In the genomic region with DNA sequence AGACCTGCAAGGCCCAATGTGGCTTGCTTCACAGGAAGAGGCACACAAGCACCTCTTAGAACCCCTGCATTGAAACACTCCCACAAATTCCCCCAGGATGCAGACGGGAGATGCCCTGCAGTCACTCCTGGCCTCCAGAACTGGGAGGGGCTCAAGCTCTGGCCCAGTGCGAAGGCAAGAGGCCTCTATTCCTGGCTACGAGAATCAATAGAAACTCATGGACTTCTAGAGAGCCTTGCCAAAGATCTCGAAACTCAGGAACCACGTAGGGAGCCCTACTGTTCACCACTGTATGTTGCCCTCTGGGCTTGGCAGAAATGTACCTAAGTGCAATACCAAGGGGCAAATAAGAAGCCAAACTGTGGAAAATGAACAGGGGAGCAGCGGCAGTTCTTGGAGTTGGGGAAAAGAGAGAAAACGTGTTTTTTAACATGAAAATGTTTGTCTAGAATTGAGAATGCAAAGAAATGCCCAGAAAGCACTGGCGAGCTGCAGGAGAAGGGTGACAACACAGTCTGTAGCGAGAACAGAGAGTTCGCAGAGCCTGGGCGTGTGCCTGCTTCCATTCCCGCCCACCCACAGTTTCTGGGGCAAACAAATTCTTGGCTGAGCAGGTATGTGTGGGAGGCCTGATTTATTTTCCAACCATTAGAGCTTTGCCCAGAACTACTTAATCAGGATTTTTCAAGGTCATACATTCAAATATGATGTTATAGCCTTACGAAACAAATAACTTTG, we compare ENCODE assay signal across 9 cellular contexts.
A peak's percentile ranks its signal among the peaks of the same experiment; 100 is the strongest.
DNase-seq lines count a peak whose midpoint lies in the region; ATAC-seq and TF ChIP-seq lines count a peak whose summit lies in the region.
"Had no signal": no experiment of that assay in that cellular context is flagged by ENCODE, and none has a peak within 500 bp of the region (broad histone marks: within the 10 kb centered on the region; RNA-seq: fewer than 3 reads in every experiment).

No MANE protein-coding gene starts in this region.

- no peaks in the 10 kb centered on the region for H3K9me3 ChIP-seq in IMR-90 (ENCODE audit: control insufficient read depth, insufficient read depth, low read length)

- H3K36me3 Mint-ChIP-seq in stimulated activated effector memory CD8-positive, alpha-beta T cell treated with anti-CD3 and anti-CD28 coated beads, Interleukin-12 subunit alpha, Interleukin-12 subunit beta, amount 100 ng/mL, for 72 hours: peaks cover 33% of the 10 kb centered on the region

- DNase-seq in IMR-90: no peak
- DNase-seq in amygdala (lab: John Stamatoyannopoulos, UW): peak in 35 of 56 donors; percentile 10 to 67 (median 39)
- peak; percentile 67 for DNase-seq in left kidney (ENCODE audit: low read depth, low spot score)
- peak in 1 of 2 donors; percentile 46 for DNase-seq in stimulated activated effector memory CD8-positive, alpha-beta T cell treated with anti-CD3 and anti-CD28 coated beads, Interleukin-12 subunit alpha, Interleukin-12 subunit beta, amount 100 ng/mL, for 72 hours (ENCODE audit: low spot score in 2 of 2)
- DNase-seq in NCI-H128 (lab: John Stamatoyannopoulos, UW; ENCODE audit: unreplicated experiment): no peak
- DNase-seq in H4 (ENCODE audit: low spot score): no peak
- DNase-seq in KBM-7: no peak

- no peak overlapping the region for H2BK5ac ChIP-seq in IMR-90 (ENCODE audit: low read depth, low read length, poor library complexity, severe bottlenecking)

- no peak overlapping the region for H2AFZ ChIP-seq in IMR-90 (replicated peaks; ENCODE audit: low read length, poor library complexity)

- peak overlapping the region; percentile 50 for H3K4me3 Mint-ChIP-seq in stimulated activated effector memory CD8-positive, alpha-beta T cell treated with anti-CD3 and anti-CD28 coated beads, Interleukin-12 subunit alpha, Interleukin-12 subunit beta, amount 100 ng/mL, for 72 hours

- no peak overlapping the region for H3K23ac ChIP-seq in IMR-90 (ENCODE audit: low read depth, low read length)

- H4K8ac ChIP-seq in IMR-90 (ENCODE audit: low read depth in 2 of 2, low read length in 2 of 2): no peak overlapping the region

- H3K27ac Mint-ChIP-seq in stimulated activated effector memory CD8-positive, alpha-beta T cell treated with anti-CD3 and anti-CD28 coated beads, Interleukin-12 subunit alpha, Interleukin-12 subunit beta, amount 100 ng/mL, for 72 hours: peak overlapping the region; percentile 91

- CTCF ChIA-PET in IMR-90 (lab: Yijun Ruan, JAX): interaction anchor here (0.5 to 1.6 kb wide), 3 partner anchors 16 to 98 kb away, joined by 3 to 5 read pairs (median 4); no protein-coding TSS in a partner anchor

- H3K14ac ChIP-seq in IMR-90 (replicated peaks; ENCODE audit: low read depth, low read length): no peak overlapping the region; the same call in 1 of the 2 replicates

- dilution Hi-C loops in IMR-90 (cut with HindIII; ENCODE audit: low sequenced_read_pairs, unreplicated experiment): no loop called here

- no peak overlapping the region for H3K18ac ChIP-seq in IMR-90 (ENCODE audit: low read depth, low read length)

- peaks cover 34 to 64% of the 10 kb centered on the region in 2 experiments for H3K79me1 ChIP-seq in IMR-90 (ENCODE audit: low read depth in 1 of 2, low read length in 2 of 2)

- no peak for TF ChIP-seq POLR2A in IMR-90 (IDR thresholded peaks at IDR 0.05; ENCODE audit: low read depth, low read length)

- H3K4ac ChIP-seq in IMR-90 (ENCODE audit: low read depth, low read length): no peak overlapping the region; the same call in 1 of the 2 replicates

- H2BK15ac ChIP-seq in IMR-90 (ENCODE audit: low read depth, low read length): no peak overlapping the region

- H3K9me1 ChIP-seq in IMR-90 (ENCODE audit: insufficient read depth, low read length): peaks cover 14% of the 10 kb centered on the region; the same call in 1 of the 2 replicates

- no peak for ATAC-seq in IMR-90 (ENCODE audit: low read depth)
- no peak for ATAC-seq in stimulated activated effector memory CD8-positive, alpha-beta T cell treated with anti-CD3 and anti-CD28 coated beads, Interleukin-12 subunit alpha, Interleukin-12 subunit beta, amount 100 ng/mL, for 72 hours
- no peak for ATAC-seq in HG02798 (IDR thresholded peaks at IDR 0.05; ENCODE audit: poor library complexity, unreplicated experiment)

- BruUV-seq in IMR-90 (replicated peaks; lab: Mats Ljungman, UMichigan): no TSS peak

- H3K4me3 ChIP-seq in IMR-90 (ENCODE audit: insufficient read depth, low read depth, low read length): no peak overlapping the region
- H3K4me3 ChIP-seq: cardiac muscle cell had no signal

- no peak overlapping the region for H3K4me2 ChIP-seq in IMR-90 (ENCODE audit: low read depth, low read length)

- no peak overlapping the region for H4K5ac ChIP-seq in IMR-90 (ENCODE audit: low read depth, low read length)

- H3K27ac ChIP-seq in IMR-90 (ENCODE audit: insufficient read depth, low read length): no peak overlapping the region
- H3K27ac ChIP-seq: cardiac muscle cell had no signal

- H3K4me1 Mint-ChIP-seq in stimulated activated effector memory CD8-positive, alpha-beta T cell treated with anti-CD3 and anti-CD28 coated beads, Interleukin-12 subunit alpha, Interleukin-12 subunit beta, amount 100 ng/mL, for 72 hours: peaks cover 76% of the 10 kb centered on the region

- 92% methylated on average over 6 of the region's 13 CpGs; no CpG with 5 or more reads in 1 of the 2 experiments for WGBS in IMR-90 (ENCODE audit: extremely low coverage in 2 of 2, insufficient read length in 1 of 2), 2 experiments

- POLR2A ChIA-PET in IMR-90 (lab: Charles Lee; ENCODE audit: unreplicated experiment): no interaction called here

- H3K9me3 Mint-ChIP-seq in stimulated activated effector memory CD8-positive, alpha-beta T cell treated with anti-CD3 and anti-CD28 coated beads, Interleukin-12 subunit alpha, Interleukin-12 subunit beta, amount 100 ng/mL, for 72 hours: no peaks in the 10 kb centered on the region

- H2BK120ac ChIP-seq in IMR-90 (ENCODE audit: low read depth, low read length): no peak overlapping the region

- H4K91ac ChIP-seq in IMR-90 (ENCODE audit: insufficient read depth, low read depth, low read length): 0 out of 2 replicates have a peak overlapping the region, but pooled peaks have one; percentile 10

- no peak overlapping the region for H2AK9ac ChIP-seq in IMR-90 (replicated peaks; ENCODE audit: low read depth, low read length, poor library complexity)

- intact Hi-C loops in IMR-90 (cut with micrococcal nuclease): loop anchor here (2.0 kb wide), 1 partner anchor 28 kb away; no protein-coding TSS in a partner anchor

- H2BK20ac ChIP-seq in IMR-90 (ENCODE audit: low read depth, low read length): no peak overlapping the region

- TF ChIP-seq RAD21 in IMR-90 (IDR thresholded peaks at IDR 0.05; ENCODE audit: low read length): no peak

- no peak overlapping the region for H3K9ac ChIP-seq in IMR-90 (ENCODE audit: low read depth, low read length)

- peaks cover 2% of the 10 kb centered on the region; the same call in 1 of the 2 replicates for H3K36me3 ChIP-seq in IMR-90 (ENCODE audit: control insufficient read depth, insufficient read depth, low read length)
- H3K36me3 ChIP-seq: cardiac muscle cell had no signal

- no peaks in the 10 kb centered on the region for H3K27me3 ChIP-seq in IMR-90 (ENCODE audit: control insufficient read depth, insufficient read depth, low read length)
- H3K27me3 ChIP-seq: cardiac muscle cell had no signal

- TF ChIP-seq CTCF in IMR-90 (conservative IDR thresholded peaks at IDR 0.05; ENCODE audit: low read depth, low read length): no peak

- H4K20me1 ChIP-seq in IMR-90 (ENCODE audit: insufficient read depth, low read length): peaks cover 19% of the 10 kb centered on the region

- in situ Hi-C loops in IMR-90 (cut with MboI; ENCODE audit: low sequenced_read_pairs): no loop called here
- in situ Hi-C loops in KBM-7 (cut with MboI; ENCODE audit: low pct_unique_long_range_greater_than_20kb, low sequenced_read_pairs): no loop called here

- no peak overlapping the region for H3K56ac ChIP-seq in IMR-90 (ENCODE audit: extremely low read depth, insufficient read depth, low read length)

- H3K4me1 ChIP-seq in IMR-90 (ENCODE audit: control insufficient read depth, insufficient read depth, low read length): peaks cover 15% of the 10 kb centered on the region

- no peak overlapping the region; the same call in 1 of the 2 replicates for H2AK5ac ChIP-seq in IMR-90 (ENCODE audit: low read depth, low read length)

TF ChIP-seq in IMR-90, 13 proteins besides CTCF, POLR2A, EP300 and RAD21:
- TF ChIP-seq CHD1 (IDR thresholded peaks at IDR 0.05; ENCODE audit: low read depth, low read length) (no peak), FOS (IDR thresholded peaks at IDR 0.05; ENCODE audit: low read depth, low read length) (no peak), MAZ (IDR thresholded peaks at IDR 0.05; ENCODE audit: borderline replicate concordance, low read depth, low read length) (no peak), RCOR1 (IDR thresholded peaks at IDR 0.05; ENCODE audit: insufficient replicate concordance, low read length) (no peak)
- TF ChIP-seq, protein P1, sequence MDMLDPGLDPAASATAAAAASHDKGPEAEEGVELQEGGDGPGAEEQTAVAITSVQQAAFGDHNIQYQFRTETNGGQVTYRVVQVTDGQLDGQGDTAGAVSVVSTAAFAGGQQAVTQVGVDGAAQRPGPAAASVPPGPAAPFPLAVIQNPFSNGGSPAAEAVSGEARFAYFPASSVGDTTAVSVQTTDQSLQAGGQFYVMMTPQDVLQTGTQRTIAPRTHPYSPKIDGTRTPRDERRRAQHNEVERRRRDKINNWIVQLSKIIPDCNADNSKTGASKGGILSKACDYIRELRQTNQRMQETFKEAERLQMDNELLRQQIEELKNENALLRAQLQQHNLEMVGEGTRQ (IDR thresholded peaks at IDR 0.05; ENCODE audit: low read depth, low read length): no peak

Comparison
In these comparisons a context has a peak if more than half of its experiments do, and no peak if none do; other contexts are left out.
1. DNase-seq: peak in amygdala (35 of 56) and left kidney (single experiment); none in IMR-90 (single experiment), NCI-H128 (single experiment), H4 (single experiment) and KBM-7 (single experiment).